In genomic region chr2:202693503-202693902, GRCh38 we compare ENCODE assay signal across 17 cellular contexts.
"Had no signal": no experiment of that assay in that cellular context is flagged by ENCODE, and none has a peak within 500 bp of the region (broad histone marks: within the 10 kb centered on the region; RNA-seq: fewer than 3 reads in every experiment).

No MANE protein-coding gene starts in this region.

- ATAC-seq: activated CD8-positive, alpha-beta T cell treated with anti-CD3 and anti-CD28 coated beads, Interleukin-2, amount 10 ng/mL, durations not matched to agents 7 days and 5 days; lower lobe of right lung; naive thymus-derived CD8-positive, alpha-beta T cell had no signal

- H3K9me3 Mint-ChIP-seq: naive thymus-derived CD8-positive, alpha-beta T cell had no signal

- DNase-seq: activated CD4-positive, alpha-beta T cell treated with anti-CD3 and anti-CD28 coated beads for 1 hour; activated CD8-positive, alpha-beta T cell treated with anti-CD3 and anti-CD28 coated beads, Interleukin-2, amount 10 ng/mL, durations not matched to agents 7 days and 5 days; activated effector memory CD4-positive, alpha-beta T cell treated with anti-CD3 and anti-CD28 coated beads, Interleukin-2, amount 50 U/mL, for 16 hours; amniotic stem cell; cerebellar nuclear complex; dermis blood vessel endothelial cell; erythroblast; hypothalamus; lower lobe of right lung; naive thymus-derived CD8-positive, alpha-beta T cell; posterior cingulate gyrus; thyroid gland; uterus had no signal

- H3K9me3 ChIP-seq: lower lobe of right lung, neutrophil, right atrium auricular region, thyroid gland, uterus had no signal

- H3K27ac Mint-ChIP-seq: activated CD8-positive, alpha-beta T cell treated with anti-CD3 and anti-CD28 coated beads, Interleukin-2, amount 10 ng/mL, durations not matched to agents 7 days and 5 days had no signal

- H3K4me3 Mint-ChIP-seq: activated CD8-positive, alpha-beta T cell treated with anti-CD3 and anti-CD28 coated beads, Interleukin-2, amount 10 ng/mL, durations not matched to agents 7 days and 5 days; brain had no signal

- H3K36me3 ChIP-seq: neutrophil, right atrium auricular region, thyroid gland, uterus had no signal

- H3K4me1 ChIP-seq: lower lobe of right lung, right atrium auricular region, thyroid gland, uterus had no signal

- H3K27me3 Mint-ChIP-seq: brain; naive thymus-derived CD8-positive, alpha-beta T cell had no signal

- H3K4me3 ChIP-seq: lower lobe of right lung, right atrium auricular region, skin epidermis, thyroid gland, uterus had no signal

- H3K27ac ChIP-seq: lower lobe of right lung, neutrophil, right atrium auricular region, skin epidermis, thyroid gland, uterus had no signal

- H3K27me3 ChIP-seq: neutrophil, right atrium auricular region, thyroid gland, uterus had no signal
